In genomic region chr4:139082750-139083532, GRCh38 we compare ENCODE assay signal across 8 cellular contexts.
DNase-seq lines count a peak whose midpoint lies in the region; ATAC-seq, FAIRE-seq and TF ChIP-seq lines count a peak whose summit lies in the region.

No MANE protein-coding gene starts in this region.

- no peaks in the 10 kb centered on the region for H3K27me3 ChIP-seq in naive thymus-derived CD4-positive, alpha-beta T cell (ENCODE audit: control insufficient read depth in 2 of 2, insufficient read depth in 2 of 2, low read length in 2 of 2)

- peak; percentile 90 for ATAC-seq in naive thymus-derived CD4-positive, alpha-beta T cell
- peak; percentile 91 for ATAC-seq in stimulated activated memory B cell treated with anti-CD40 and anti-IgM and Interleukin-4, amounts not matched to agents 10 μg/mL and 1 μg/mL and 100 μg/mL, for 72 hours

- no peaks in the 10 kb centered on the region for H3K9me3 ChIP-seq in naive thymus-derived CD4-positive, alpha-beta T cell (ENCODE audit: control insufficient read depth in 2 of 3, low read length in 3 of 3)

- H3K4me3 Mint-ChIP-seq in naive thymus-derived CD4-positive, alpha-beta T cell = peak overlapping the region; percentile 90 to 100 (median 92)
- H3K4me3 Mint-ChIP-seq in stimulated activated memory B cell treated with anti-CD40 and anti-IgM and Interleukin-4, amounts not matched to agents 10 μg/mL and 1 μg/mL and 100 μg/mL, for 72 hours = peak overlapping the region; percentile 99

- TF ChIP-seq POLR2A in H54 (IDR thresholded peaks at IDR 0.05; ENCODE audit: low read depth, low read length) = peak; percentile 32; the same call in 1 of the 2 replicates

- H3K27ac ChIP-seq in RWPE1 = peak overlapping the region; percentile 100
- peak overlapping the region; percentile 96 for H3K27ac ChIP-seq in naive thymus-derived CD4-positive, alpha-beta T cell (ENCODE audit: low read depth, low read length)

- H3K27me3 Mint-ChIP-seq in naive thymus-derived CD4-positive, alpha-beta T cell = no peaks in the 10 kb centered on the region
- no peaks in the 10 kb centered on the region for H3K27me3 Mint-ChIP-seq in stimulated activated memory B cell treated with anti-CD40 and anti-IgM and Interleukin-4, amounts not matched to agents 10 μg/mL and 1 μg/mL and 100 μg/mL, for 72 hours

- intact Hi-C loops in naive thymus-derived CD4-positive, alpha-beta T cell (cut with micrococcal nuclease) = loop anchor here (1.0 to 10.0 kb wide), 14 partner anchors 10 to 1442 kb away; partner anchors contain the start of genes NAA15 (in 2 of the 2), ELMOD2 (in 1 of the 2), NOCT (in 1 of the 2) and SCOC (in 1 of the 2)

- POLR2A ChIA-PET in RWPE1 (lab: Yijun Ruan, JAX; ENCODE audit: low non-redundant PET) = no interaction called here
- POLR2A ChIA-PET in naive thymus-derived CD4-positive, alpha-beta T cell (lab: Charles Lee) = interaction anchor here (0.5 to 4.6 kb wide), 9 partner anchors 16 to 471 kb away, joined by 3 to 36 read pairs (median 3); partner anchors contain the start of genes ELF2 and NAA15

- peak overlapping the region; percentile 100 for H3K4me3 ChIP-seq in fibroblast of mammary gland (ENCODE audit: control insufficient read depth, low read depth, low read length)
- peak overlapping the region; percentile 99 for H3K4me3 ChIP-seq in naive thymus-derived CD4-positive, alpha-beta T cell (ENCODE audit: low read length)

- H3K27ac Mint-ChIP-seq in naive thymus-derived CD4-positive, alpha-beta T cell = peak overlapping the region; percentile 85 to 100 (median 96)
- H3K27ac Mint-ChIP-seq in stimulated activated memory B cell treated with anti-CD40 and anti-IgM and Interleukin-4, amounts not matched to agents 10 μg/mL and 1 μg/mL and 100 μg/mL, for 72 hours = peak overlapping the region; percentile 99

- peaks cover 0 to 7% (median 0%) of the 10 kb centered on the region in 5 donors for H3K36me3 Mint-ChIP-seq in naive thymus-derived CD4-positive, alpha-beta T cell
- H3K36me3 Mint-ChIP-seq in stimulated activated memory B cell treated with anti-CD40 and anti-IgM and Interleukin-4, amounts not matched to agents 10 μg/mL and 1 μg/mL and 100 μg/mL, for 72 hours = no peaks in the 10 kb centered on the region

- TF ChIP-seq CTCF in RWPE1 (conservative IDR thresholded peaks at IDR 0.05; ENCODE audit: low read depth) (no peak), fibroblast of mammary gland (conservative IDR thresholded peaks at IDR 0.05; ENCODE audit: control insufficient read depth, insufficient read depth, low read depth, low read length) (no peak)

- peak; percentile 99 for DNase-seq in ELF-1 (ENCODE audit: low read depth, low spot score)
- peak; percentile 76 for DNase-seq in H54 (ENCODE audit: insufficient read length, low spot score)
- DNase-seq in LoVo (ENCODE audit: low spot score) = peak; percentile 95
- DNase-seq in RWPE1 (ENCODE audit: low spot score) = peak; percentile 94
- peak; percentile 83 for DNase-seq in activated T-helper 9 cell treated with anti-CD3 and anti-CD28 coated beads, Interleukin-2, amount 50 U/mL, for 16 hours (ENCODE audit: low read depth)
- peak; percentile 96 for DNase-seq in fibroblast of mammary gland (ENCODE audit: low read depth)
- DNase-seq in naive thymus-derived CD4-positive, alpha-beta T cell = peak; percentile 70 to 96 (median 93)

- FAIRE-seq in H54 (lab: Jason Lieb, UNC) = peak; percentile 91

- H3K4me1 Mint-ChIP-seq in naive thymus-derived CD4-positive, alpha-beta T cell = peaks cover 17 to 61% (median 47%) of the 10 kb centered on the region in 7 donors
- H3K4me1 Mint-ChIP-seq in stimulated activated memory B cell treated with anti-CD40 and anti-IgM and Interleukin-4, amounts not matched to agents 10 μg/mL and 1 μg/mL and 100 μg/mL, for 72 hours = peaks cover 39% of the 10 kb centered on the region

- H3K9me3 Mint-ChIP-seq in naive thymus-derived CD4-positive, alpha-beta T cell = peaks cover 0 to 4% (median 0%) of the 10 kb centered on the region in 11 donors
- no peaks in the 10 kb centered on the region for H3K9me3 Mint-ChIP-seq in stimulated activated memory B cell treated with anti-CD40 and anti-IgM and Interleukin-4, amounts not matched to agents 10 μg/mL and 1 μg/mL and 100 μg/mL, for 72 hours

- CTCF ChIA-PET in RWPE1 (lab: Yijun Ruan, JAX) = no interaction called here
- CTCF ChIA-PET in naive thymus-derived CD4-positive, alpha-beta T cell (lab: Charles Lee) = interaction anchor here (0.6 to 0.9 kb wide), 3 partner anchors 52 to 584 kb away, joined by 3 read pairs; no protein-coding TSS in a partner anchor

- peaks cover 0 to 11% (median 0%) of the 10 kb centered on the region in 3 experiments for H3K36me3 ChIP-seq in naive thymus-derived CD4-positive, alpha-beta T cell (ENCODE audit: control insufficient read depth in 2 of 3, insufficient read depth in 3 of 3, low read length in 3 of 3)

- H3K4me1 ChIP-seq in naive thymus-derived CD4-positive, alpha-beta T cell (ENCODE audit: control insufficient read depth in 2 of 2, insufficient read depth in 2 of 2, low read length in 2 of 2) = peaks cover 16 to 34% of the 10 kb centered on the region in 2 donors

Comparison
In these comparisons a context has a peak if more than half of its experiments do, and no peak if none do; other contexts are left out.
1. Peak in every context shown above with its lines: DNase-seq, ATAC-seq, H3K4me3 ChIP-seq and H3K27ac ChIP-seq.